8 cellular contexts compared by ENCODE assay signal in genomic region chr6:56843476-56844349, GRCh38.
DNase-seq lines count a peak whose midpoint lies in the region; ATAC-seq and TF ChIP-seq lines count a peak whose summit lies in the region.

No MANE protein-coding gene starts in this region.

- intact Hi-C loops in lower lobe of right lung (cut with DNase I): loop anchor here (10.0 kb wide), 1 partner anchor 209 kb away; no protein-coding TSS in a partner anchor

- ATAC-seq in GM18873 (IDR thresholded peaks at IDR 0.05; ENCODE audit: low FRiP score, unreplicated experiment) (peak; percentile 76), HG03097 (IDR thresholded peaks at IDR 0.05; ENCODE audit: low FRiP score, unreplicated experiment) (peak; percentile 82), lower lobe of right lung (peak; percentile 92 to 94)

- peak; percentile 61 for TF ChIP-seq CTCF in lower lobe of right lung (IDR thresholded peaks at IDR 0.05)

- no peaks in the 10 kb centered on the region for H3K36me3 ChIP-seq in duodenal mucosa (ENCODE audit: control insufficient read depth in 1 of 2, insufficient read depth in 2 of 2, low read length in 2 of 2)
- no peaks in the 10 kb centered on the region for H3K36me3 ChIP-seq in lower lobe of right lung

- H3K27ac ChIP-seq in duodenal mucosa (ENCODE audit: low read depth, low read length) (no peak overlapping the region), lower lobe of right lung (peak overlapping the region; percentile 81)

- peaks cover 12 to 42% of the 10 kb centered on the region in 2 donors for H3K27me3 ChIP-seq in duodenal mucosa (ENCODE audit: control insufficient read depth in 1 of 2, insufficient read depth in 2 of 2, low read length in 2 of 2)
- no peaks in the 10 kb centered on the region for H3K27me3 ChIP-seq in lower lobe of right lung (ENCODE audit: low read depth)

- H3K4me3 ChIP-seq in duodenal mucosa (ENCODE audit: low read depth in 1 of 2, low read length in 2 of 2): peak overlapping the region; percentile 60 to 66
- H3K4me3 ChIP-seq in lower lobe of right lung: peak overlapping the region; percentile 67

- H3K4me1 ChIP-seq in duodenal mucosa (ENCODE audit: control insufficient read depth in 1 of 2, insufficient read depth in 2 of 2, low read length in 2 of 2): peaks cover 4 to 16% of the 10 kb centered on the region in 2 donors
- H3K4me1 ChIP-seq in lower lobe of right lung: peaks cover 7% of the 10 kb centered on the region

- H3K9me3 ChIP-seq in duodenal mucosa (ENCODE audit: control insufficient read depth in 1 of 2, low read length in 2 of 2) (no peaks in the 10 kb centered on the region), lower lobe of right lung (no peaks in the 10 kb centered on the region)

- H3K9ac ChIP-seq in duodenal mucosa (ENCODE audit: low read depth in 1 of 2, low read length in 2 of 2): peak overlapping the region in 1 of 2 donors; percentile 21

- DNase-seq in AML-193 (lab: John Stamatoyannopoulos, UW): peak; percentile 69 to 72
- DNase-seq in NCI-H345 treated with DMSO at 0.1 percent for 48 hours (lab: John Stamatoyannopoulos, UW; ENCODE audit: unreplicated experiment): peak; percentile 65
- DNase-seq in activated CD4-positive, alpha-beta T cell treated with anti-CD3 and anti-CD28 coated beads for 48 hours: peak; percentile 75
- DNase-seq in lower lobe of right lung: peak; percentile 81
- DNase-seq in stimulated activated CD4-positive, alpha-beta T cell treated with anti-CD3 and anti-CD28 coated beads, TNF-alpha, amount 100 ng/mL, for 4 hours (ENCODE audit: low read depth in 3 of 3): peak; percentile 20 to 27 (median 23)

Comparison
In these comparisons a context has a peak if more than half of its experiments do, and no peak if none do; other contexts are left out.
1. DNase-seq: peak in every context shown above with its lines; median percentile 81 in lower lobe of right lung; 75 in activated CD4-positive, alpha-beta T cell treated with anti-CD3 and anti-CD28 coated beads for 48 hours; 70 in AML-193; 65 in NCI-H345 treated with DMSO at 0.1 percent for 48 hours; 23 in stimulated activated CD4-positive, alpha-beta T cell treated with anti-CD3 and anti-CD28 coated beads, TNF-alpha, amount 100 ng/mL, for 4 hours.